ENCODE assay signal across 8 cellular contexts in genomic region chr18:3604626-3605408, GRCh38.
A peak's percentile ranks its signal among the peaks of the same experiment; 100 is the strongest.
DNase-seq lines count a peak whose midpoint lies in the region; ATAC-seq and TF ChIP-seq lines count a peak whose summit lies in the region.

No MANE protein-coding gene starts in this region.

- no peak overlapping the region for H3K4me3 Mint-ChIP-seq in activated CD8-positive, alpha-beta memory T cell treated with anti-CD3 and anti-CD28 coated beads, Interleukin-2, amount 10 ng/mL, durations not matched to agents 7 days and 5 days

- CTCF ChIA-PET in activated CD8-positive, alpha-beta memory T cell treated with anti-CD3 and anti-CD28 coated beads, Interleukin-2, amount 10 ng/mL, durations not matched to agents 7 days and 5 days (lab: Charles Lee): interaction anchor here (0.7 to 2.7 kb wide), 6 partner anchors 9 to 308 kb away, joined by 3 to 33 read pairs (median 8); no protein-coding TSS in a partner anchor
- CTCF ChIA-PET in HEK293 (lab: Yijun Ruan, JAX): interaction anchor here (1.1 to 2.8 kb wide), 6 partner anchors 10 to 321 kb away, joined by 3 to 17 read pairs (median 4); no protein-coding TSS in a partner anchor

- POLR2A ChIA-PET in HEK293 (lab: Yijun Ruan, JAX): interaction anchor here (1.4 to 2.1 kb wide), 3 partner anchors 19 to 87 kb away, joined by 5 to 14 read pairs (median 7); no protein-coding TSS in a partner anchor

- peak; percentile 64 for DNase-seq in activated CD8-positive, alpha-beta memory T cell treated with anti-CD3 and anti-CD28 coated beads, Interleukin-2, amount 10 ng/mL, durations not matched to agents 7 days and 5 days
- no peak for DNase-seq in activated CD8-positive, alpha-beta memory T cell treated with anti-CD3 and anti-CD28 coated beads, Interleukin-2, amount 50 U/mL, for 4 hours
- no peak for DNase-seq in MG63
- DNase-seq in activated naive CD4-positive, alpha-beta T cell treated with anti-CD3 and anti-CD28 coated beads, Interleukin-2, amount 50 U/mL, for 16 hours: peak; percentile 30
- DNase-seq in left cardiac atrium: no peak
- DNase-seq in gastrocnemius medialis: no peak
- DNase-seq in HuH-7.5 (ENCODE audit: low spot score): no peak

- ATAC-seq in activated CD8-positive, alpha-beta memory T cell treated with anti-CD3 and anti-CD28 coated beads, Interleukin-2, amount 10 ng/mL, durations not matched to agents 7 days and 5 days: peak; percentile 75
- ATAC-seq in left cardiac atrium (peak; percentile 43 to 61), gastrocnemius medialis (peak; percentile 53 to 67)

- in situ Hi-C loops in gastrocnemius medialis (cut with MboI; ENCODE audit: low sequenced_read_pairs in 4 of 4): no loop called here

- peaks cover 13% of the 10 kb centered on the region for H3K36me3 Mint-ChIP-seq in activated CD8-positive, alpha-beta memory T cell treated with anti-CD3 and anti-CD28 coated beads, Interleukin-2, amount 10 ng/mL, durations not matched to agents 7 days and 5 days

- H3K27me3 ChIP-seq in MG63 (no peaks in the 10 kb centered on the region), gastrocnemius medialis (peaks cover 0 to 31% (median 21%) of the 10 kb centered on the region in 3 donors)

- no peak overlapping the region for H3K27ac Mint-ChIP-seq in activated CD8-positive, alpha-beta memory T cell treated with anti-CD3 and anti-CD28 coated beads, Interleukin-2, amount 10 ng/mL, durations not matched to agents 7 days and 5 days

- H3K4me3 ChIP-seq in HEK293 (ENCODE audit: low read depth, low read length): peak overlapping the region; percentile 21
- peak overlapping the region; percentile 32 for H3K4me3 ChIP-seq in MG63
- H3K4me3 ChIP-seq in gastrocnemius medialis: peak overlapping the region; percentile 19 to 57 (median 47)

- H3K9me3 ChIP-seq in HEK293 (ENCODE audit: control insufficient read depth, insufficient read depth, low read depth, low read length): no peaks in the 10 kb centered on the region
- H3K9me3 ChIP-seq in MG63: no peaks in the 10 kb centered on the region
- no peaks in the 10 kb centered on the region for H3K9me3 ChIP-seq in gastrocnemius medialis

- TF ChIP-seq POLR2A in gastrocnemius medialis (IDR thresholded peaks at IDR 0.05): peak; percentile 8 to 18

- H3K4me1 ChIP-seq in HEK293 (ENCODE audit: control insufficient read depth, insufficient read depth, low read length): peaks cover 16% of the 10 kb centered on the region
- peaks cover 21 to 39% of the 10 kb centered on the region in 2 donors for H3K4me1 ChIP-seq in gastrocnemius medialis

- H3K27ac ChIP-seq in HEK293 (ENCODE audit: extremely low read depth, low read depth, low read length) (peak overlapping the region; percentile 86), gastrocnemius medialis (peak overlapping the region; percentile 64 to 86 (median 82))

- intact Hi-C loops in left cardiac atrium (cut with DNase I) (no loop called here), gastrocnemius medialis (cut with DNase I; ENCODE audit: low total_unique reads) (no loop called here)

- peaks cover 13% of the 10 kb centered on the region for H3K4me1 Mint-ChIP-seq in activated CD8-positive, alpha-beta memory T cell treated with anti-CD3 and anti-CD28 coated beads, Interleukin-2, amount 10 ng/mL, durations not matched to agents 7 days and 5 days

- TF ChIP-seq CTCF in HEK293 (tag by site-specific recombination; IDR thresholded peaks at IDR 0.05) (no peak), gastrocnemius medialis (IDR thresholded peaks at IDR 0.05 in 4 of 5, conservative IDR thresholded peaks at IDR 0.05 in 1 of 5) (no peak)

- no peaks in the 10 kb centered on the region for H3K36me3 ChIP-seq in HEK293 (ENCODE audit: control insufficient read depth in 2 of 2, insufficient read depth in 1 of 2, low read length in 2 of 2)
- no peaks in the 10 kb centered on the region for H3K36me3 ChIP-seq in MG63
- H3K36me3 ChIP-seq in gastrocnemius medialis: no peaks in the 10 kb centered on the region

- H3K9me3 Mint-ChIP-seq in activated CD8-positive, alpha-beta memory T cell treated with anti-CD3 and anti-CD28 coated beads, Interleukin-2, amount 10 ng/mL, durations not matched to agents 7 days and 5 days (ENCODE audit: low read depth): no peaks in the 10 kb centered on the region

- H3K27me3 Mint-ChIP-seq in activated CD8-positive, alpha-beta memory T cell treated with anti-CD3 and anti-CD28 coated beads, Interleukin-2, amount 10 ng/mL, durations not matched to agents 7 days and 5 days: no peaks in the 10 kb centered on the region

TF ChIP-seq in HEK293, 187 proteins besides CTCF, POLR2A, EP300 and RAD21 (continues in another document):
- no peak for TF ChIP-seq ZFP37 (tag by site-specific recombination; IDR thresholded peaks at IDR 0.05)
- no peak; the same call in 1 of the 2 replicates for TF ChIP-seq ZNF518A (tag by site-specific recombination; conservative IDR thresholded peaks at IDR 0.05; ENCODE audit: low read depth)
- no peak for TF ChIP-seq ZNF239 (tag by site-specific recombination; IDR thresholded peaks at IDR 0.05)
- TF ChIP-seq ZNF394 (tag by site-specific recombination; IDR thresholded peaks at IDR 0.05; ENCODE audit: borderline replicate concordance): peak; percentile 78
- no peak for TF ChIP-seq ZNF76 (tag by site-specific recombination; IDR thresholded peaks at IDR 0.05; ENCODE audit: borderline replicate concordance, low read depth)
- TF ChIP-seq ZNF654 (tag by site-specific recombination; IDR thresholded peaks at IDR 0.05; ENCODE audit: low read depth): no peak
- TF ChIP-seq ZNF660 (tag by site-specific recombination; IDR thresholded peaks at IDR 0.05): peak; percentile 11; the same call in 1 of the 2 replicates
- TF ChIP-seq PRDM6 (tag by site-specific recombination; IDR thresholded peaks at IDR 0.05): peak; percentile 79
- peak; percentile 47; the same call in 1 of the 2 replicates for TF ChIP-seq ZBTB20 (tag by site-specific recombination; IDR thresholded peaks at IDR 0.05)
- no peak for TF ChIP-seq SCRT1 (tag by site-specific recombination; IDR thresholded peaks at IDR 0.05; ENCODE audit: borderline replicate concordance)
- TF ChIP-seq ZNF114 (tag by site-specific recombination; IDR thresholded peaks at IDR 0.05): no peak
- peak; percentile 21 for TF ChIP-seq IKZF3 (tag by site-specific recombination; IDR thresholded peaks at IDR 0.05)
- TF ChIP-seq OSR2 (tag by site-specific recombination; IDR thresholded peaks at IDR 0.05): no peak

Comparison
In these comparisons a context has a peak if more than half of its experiments do, and no peak if none do; other contexts are left out.
1. DNase-seq: peak in activated CD8-positive, alpha-beta memory T cell treated with anti-CD3 and anti-CD28 coated beads, Interleukin-2, amount 10 ng/mL, durations not matched to agents 7 days and 5 days (single experiment) and activated naive CD4-positive, alpha-beta T cell treated with anti-CD3 and anti-CD28 coated beads, Interleukin-2, amount 50 U/mL, for 16 hours (single experiment); none in activated CD8-positive, alpha-beta memory T cell treated with anti-CD3 and anti-CD28 coated beads, Interleukin-2, amount 50 U/mL, for 4 hours (single experiment), MG63 (single experiment), left cardiac atrium (single experiment), gastrocnemius medialis (0 of 2) and HuH-7.5 (single experiment).
2. Peak in every context shown above with its lines, with median percentiles within 50 percentile points of each other: ATAC-seq and H3K4me3 ChIP-seq.